In the genomic region with DNA sequence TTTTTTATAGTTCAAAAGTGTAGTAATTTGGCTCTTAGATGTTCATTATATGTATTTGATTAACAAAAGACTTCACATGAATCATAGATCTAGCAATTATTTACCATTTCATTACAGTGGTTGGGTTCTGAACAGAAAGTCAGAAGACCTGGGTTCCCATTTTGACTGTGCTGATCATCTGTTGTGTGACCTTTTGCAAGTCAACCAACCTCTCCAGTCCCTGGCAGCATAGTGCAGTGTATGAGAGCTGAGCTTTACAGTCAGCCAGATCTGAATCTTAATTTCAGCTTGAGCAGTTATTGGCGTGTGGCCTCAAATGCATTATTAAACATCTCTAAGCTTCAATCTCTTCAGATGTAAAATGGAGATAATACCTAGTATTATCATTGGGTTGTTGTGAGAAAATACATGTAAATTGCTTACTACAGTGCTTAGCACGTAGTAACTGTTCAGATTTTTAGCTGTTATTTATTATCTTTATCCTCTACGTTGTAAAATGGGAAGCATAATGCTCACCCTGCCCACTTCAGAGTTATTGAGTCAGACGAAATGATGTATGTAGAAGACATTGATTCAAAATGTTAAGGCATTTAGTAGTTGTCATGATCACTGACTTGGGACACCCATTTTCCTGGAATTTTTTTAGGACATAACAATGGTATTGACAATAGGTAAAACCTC, we compare ENCODE assay signal across 8 cellular contexts.
A peak's percentile ranks its signal among the peaks of the same experiment; 100 is the strongest.
DNase-seq lines count a peak whose midpoint lies in the region; ATAC-seq and TF ChIP-seq lines count a peak whose summit lies in the region.

No MANE protein-coding gene starts in this region.

- no peaks in the 10 kb centered on the region for H3K9me3 ChIP-seq in CD4-positive, alpha-beta memory T cell (ENCODE audit: control insufficient read depth in 1 of 2, low read length in 2 of 2)
- H3K9me3 ChIP-seq in neural progenitor cell (ENCODE audit: low read depth), result no peaks in the 10 kb centered on the region

- H3K4me1 Mint-ChIP-seq in CD4-positive, alpha-beta memory T cell, result peaks cover 63 to 83% (median 70%) of the 10 kb centered on the region in 4 donors
- peaks cover 80% of the 10 kb centered on the region for H3K4me1 Mint-ChIP-seq in activated naive CD8-positive, alpha-beta T cell treated with anti-CD3 and anti-CD28 coated beads for 36 hours
- peaks cover 18% of the 10 kb centered on the region for H3K4me1 Mint-ChIP-seq in neural progenitor cell

- POLR2A ChIA-PET in CD4-positive, alpha-beta memory T cell (lab: Charles Lee; ENCODE audit: partially characterized antibody), result interaction anchor here (0.8 to 7.6 kb wide), 19 partner anchors 9 to 310 kb away, joined by 3 to 277 read pairs (median 5); a partner anchor contains a TSS

- H3K4me3 ChIP-seq in CD4-positive, alpha-beta memory T cell (ENCODE audit: low read length in 2 of 2), result peak overlapping the region; percentile 71 to 80
- H3K4me3 ChIP-seq in neural progenitor cell, result peak overlapping the region; percentile 39

- no peak for TF ChIP-seq CTCF in neural progenitor cell (IDR thresholded peaks at IDR 0.05)

- CTCF ChIA-PET in CD4-positive, alpha-beta memory T cell (lab: Charles Lee; ENCODE audit: partially characterized antibody), result interaction anchor here (0.8 to 5.4 kb wide), 13 partner anchors 10 to 149 kb away, joined by 3 to 27 read pairs (median 5); no protein-coding TSS in a partner anchor

- no peaks in the 10 kb centered on the region for H4K20me1 ChIP-seq in neural progenitor cell (ENCODE audit: low read depth)

- H3K36me3 ChIP-seq in CD4-positive, alpha-beta memory T cell (ENCODE audit: insufficient read depth, low read length), result peaks cover 24% of the 10 kb centered on the region
- H3K36me3 ChIP-seq in neural progenitor cell, result peaks cover 5% of the 10 kb centered on the region

- intact Hi-C loops in CD4-positive, alpha-beta memory T cell (cut with micrococcal nuclease), result no loop called here

- H3K4me2 ChIP-seq in neural progenitor cell, result peak overlapping the region; percentile 83

- peak overlapping the region; percentile 96 to 100 (median 98) for H3K27ac Mint-ChIP-seq in CD4-positive, alpha-beta memory T cell
- peak overlapping the region; percentile 99 for H3K27ac Mint-ChIP-seq in activated naive CD8-positive, alpha-beta T cell treated with anti-CD3 and anti-CD28 coated beads for 36 hours
- no peak overlapping the region for H3K27ac Mint-ChIP-seq in neural progenitor cell

- no peak overlapping the region for H2AFZ ChIP-seq in neural progenitor cell (replicated peaks)

- H3K4me1 ChIP-seq in CD4-positive, alpha-beta memory T cell (ENCODE audit: insufficient read depth, low read length), result peaks cover 80% of the 10 kb centered on the region
- peaks cover 28% of the 10 kb centered on the region for H3K4me1 ChIP-seq in neural progenitor cell

- peak in 2 of 5 donors; percentile 37 to 59 for DNase-seq in CD4-positive, alpha-beta memory T cell
- DNase-seq in activated naive CD8-positive, alpha-beta T cell treated with anti-CD3 and anti-CD28 coated beads for 36 hours, result peak; percentile 65
- DNase-seq in neural progenitor cell (ENCODE audit: low spot score), result no peak
- DNase-seq in left lobe of liver (ENCODE audit: low spot score), result no peak
- no peak for DNase-seq in Ammon's horn (ENCODE audit: low spot score)

- no peaks in the 10 kb centered on the region for H3K9me3 Mint-ChIP-seq in CD4-positive, alpha-beta memory T cell
- H3K9me3 Mint-ChIP-seq in activated naive CD8-positive, alpha-beta T cell treated with anti-CD3 and anti-CD28 coated beads for 36 hours, result no peaks in the 10 kb centered on the region
- H3K9me3 Mint-ChIP-seq in neural progenitor cell, result no peaks in the 10 kb centered on the region

- H3F3A ChIP-seq in neural progenitor cell (ENCODE audit: low read depth), result peaks cover 2% of the 10 kb centered on the region

- H3K27me3 ChIP-seq in CD4-positive, alpha-beta memory T cell (ENCODE audit: insufficient read depth, low read length), result no peaks in the 10 kb centered on the region
- no peaks in the 10 kb centered on the region for H3K27me3 ChIP-seq in neural progenitor cell

- H3K4me3 Mint-ChIP-seq in CD4-positive, alpha-beta memory T cell, result peak overlapping the region; percentile 96 to 100 (median 98)
- H3K4me3 Mint-ChIP-seq in activated naive CD8-positive, alpha-beta T cell treated with anti-CD3 and anti-CD28 coated beads for 36 hours, result peak overlapping the region; percentile 88
- no peak overlapping the region for H3K4me3 Mint-ChIP-seq in neural progenitor cell

- peaks cover 6% of the 10 kb centered on the region for H3K79me2 ChIP-seq in neural progenitor cell (ENCODE audit: low read depth)

- peak overlapping the region; percentile 83 for H3K27ac ChIP-seq in CD4-positive, alpha-beta memory T cell (ENCODE audit: low read depth, low read length)
- H3K27ac ChIP-seq in neural progenitor cell, result no peak overlapping the region

- peaks cover 27 to 47% of the 10 kb centered on the region in 2 donors for H3K36me3 Mint-ChIP-seq in CD4-positive, alpha-beta memory T cell
- H3K36me3 Mint-ChIP-seq in activated naive CD8-positive, alpha-beta T cell treated with anti-CD3 and anti-CD28 coated beads for 36 hours, result peaks cover 54% of the 10 kb centered on the region
- H3K36me3 Mint-ChIP-seq in neural progenitor cell, result peaks cover 10% of the 10 kb centered on the region

- ATAC-seq in GM19452 (IDR thresholded peaks at IDR 0.05; ENCODE audit: unreplicated experiment), result peak; percentile 46
- peak; percentile 42 for ATAC-seq in HG03521 (IDR thresholded peaks at IDR 0.05; ENCODE audit: unreplicated experiment)
- no peak for ATAC-seq in left lobe of liver
- ATAC-seq in HG03439 (IDR thresholded peaks at IDR 0.05; ENCODE audit: unreplicated experiment), result no peak

- no peaks in the 10 kb centered on the region for H3K27me3 Mint-ChIP-seq in CD4-positive, alpha-beta memory T cell
- H3K27me3 Mint-ChIP-seq in activated naive CD8-positive, alpha-beta T cell treated with anti-CD3 and anti-CD28 coated beads for 36 hours, result no peaks in the 10 kb centered on the region
- H3K27me3 Mint-ChIP-seq in neural progenitor cell (ENCODE audit: insufficient read depth, low read depth), result no peaks in the 10 kb centered on the region

- no peak overlapping the region for H3K9ac ChIP-seq in neural progenitor cell

Comparison
In these comparisons a context has a peak if more than half of its experiments do, and no peak if none do; other contexts are left out.
1. ATAC-seq: peak in GM19452 (single experiment) and HG03521 (single experiment); none in left lobe of liver (single experiment) and HG03439 (single experiment).